12 cellular contexts compared by ENCODE assay signal in the genomic region with DNA sequence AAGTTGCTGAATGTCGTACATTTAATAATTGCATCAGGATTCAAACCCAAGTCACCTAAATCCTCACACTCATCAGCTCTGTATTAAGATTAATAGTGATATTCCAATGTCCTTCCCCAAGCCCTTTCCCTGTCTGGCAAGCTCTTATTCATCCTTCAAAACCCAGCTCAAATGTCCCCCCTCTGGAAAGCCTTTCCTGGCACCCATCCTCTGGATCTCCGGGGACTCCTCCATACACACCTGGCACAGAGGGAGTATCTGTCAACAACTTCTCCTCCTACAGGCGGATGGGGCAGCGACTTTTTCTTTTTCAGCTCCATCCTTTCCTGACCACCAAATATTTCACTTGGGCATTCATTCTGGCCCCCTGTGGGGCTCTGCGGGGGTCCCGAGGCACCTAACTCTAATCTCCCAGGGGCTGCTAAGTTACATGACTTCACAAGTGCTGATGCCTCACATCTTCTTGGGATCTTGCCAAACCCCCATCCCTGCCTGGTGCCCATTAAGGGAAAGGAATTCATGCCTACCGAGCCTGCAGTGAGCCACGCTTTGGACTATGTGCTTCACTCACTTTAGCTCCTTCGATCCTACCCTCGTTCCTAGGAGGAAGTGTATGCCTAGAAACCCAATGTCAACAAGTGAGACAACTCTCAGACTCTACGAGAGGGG. TPM values are rescaled to one million over a fixed set of nuclear protein-coding genes. Genes with fewer than 3 reads are reported as not detected.
A peak's percentile ranks its signal among the peaks of the same experiment; 100 is the strongest.
DNase-seq lines count a peak whose midpoint lies in the region; ATAC-seq, FAIRE-seq and TF ChIP-seq lines count a peak whose summit lies in the region.
"Had no signal": no experiment of that assay in that cellular context is flagged by ENCODE, and none has a peak within 500 bp of the region (broad histone marks: within the 10 kb centered on the region; RNA-seq: fewer than 3 reads in every experiment).

No MANE protein-coding gene starts in this region.

- H3K36me3 ChIP-seq in astrocyte (ENCODE audit: insufficient read depth, low read length) = no peaks in the 10 kb centered on the region
- H3K36me3 ChIP-seq in mucosa of descending colon (ENCODE audit: low read depth) = no peaks in the 10 kb centered on the region
- H3K36me3 ChIP-seq in Karpas-422 (ENCODE audit: insufficient read depth, low read length) = no peaks in the 10 kb centered on the region
- H3K36me3 ChIP-seq: right lobe of liver had no signal

- FAIRE-seq in astrocyte (lab: Jason Lieb, UNC) = no peak

- peak overlapping the region; percentile 45 for H3K27ac Mint-ChIP-seq in astrocyte (ENCODE audit: unreplicated experiment)
- H3K27ac Mint-ChIP-seq in stimulated activated memory B cell treated with anti-CD40 and anti-IgM and Interleukin-4, amounts not matched to agents 10 μg/mL and 1 μg/mL and 100 μg/mL, for 72 hours = no peak overlapping the region

- in situ Hi-C loops in ACHN (cut with HindIII; ENCODE audit: low pct_ligation_motif_present, low pct_unique_long_range_greater_than_20kb, low sequenced_read_pairs) = no loop called here

- H3K4me1 Mint-ChIP-seq in astrocyte (ENCODE audit: low read depth, unreplicated experiment) = peaks cover 11% of the 10 kb centered on the region
- peaks cover 14% of the 10 kb centered on the region for H3K4me1 Mint-ChIP-seq in stimulated activated memory B cell treated with anti-CD40 and anti-IgM and Interleukin-4, amounts not matched to agents 10 μg/mL and 1 μg/mL and 100 μg/mL, for 72 hours

- intact Hi-C loops in mucosa of descending colon (cut with DNase I, micrococcal nuclease) = no loop called here

- H3K4me3 ChIP-seq in astrocyte (ENCODE audit: insufficient read depth, low read depth, low read length) (no peak overlapping the region), mucosa of descending colon (no peak overlapping the region), Karpas-422 (ENCODE audit: low read length) (no peak overlapping the region)
- H3K4me3 ChIP-seq: body of pancreas, right lobe of liver had no signal

- no peak overlapping the region for H2AFZ ChIP-seq in astrocyte (ENCODE audit: low read depth, low read length)
- H2AFZ ChIP-seq in Karpas-422 (ENCODE audit: low read length) = no peak overlapping the region

- peak; percentile 98 for DNase-seq in ACHN
- peak; percentile 79 for DNase-seq in HT-29 (ENCODE audit: low spot score)
- peak; percentile 24 for DNase-seq in astrocyte (ENCODE audit: low read depth)
- no peak for DNase-seq in mucosa of descending colon
- no peak for DNase-seq in GOT3 (lab: John Stamatoyannopoulos, UW)
- no peak for DNase-seq in activated gamma-delta T cell (lab: John Stamatoyannopoulos, UW)
- no peak for DNase-seq in Karpas-422
- DNase-seq: body of pancreas, foreskin melanocyte, SW 1271 had no signal

- no peaks in the 10 kb centered on the region for H3K79me2 ChIP-seq in astrocyte (ENCODE audit: insufficient read depth, low read length)
- H3K79me2 ChIP-seq in Karpas-422 (ENCODE audit: low read length) = no peaks in the 10 kb centered on the region

- H4K20me1 ChIP-seq in astrocyte (ENCODE audit: insufficient read depth, low read length) (no peaks in the 10 kb centered on the region), Karpas-422 (ENCODE audit: insufficient read depth, low read depth, low read length) (no peaks in the 10 kb centered on the region)

- no peak overlapping the region for H3K4me3 Mint-ChIP-seq in astrocyte (ENCODE audit: unreplicated experiment)
- H3K4me3 Mint-ChIP-seq in stimulated activated memory B cell treated with anti-CD40 and anti-IgM and Interleukin-4, amounts not matched to agents 10 μg/mL and 1 μg/mL and 100 μg/mL, for 72 hours = no peak overlapping the region

- H3K27ac ChIP-seq in astrocyte (ENCODE audit: low read depth, low read length) (no peak overlapping the region), Karpas-422 (ENCODE audit: low read length) (no peak overlapping the region)
- H3K27ac ChIP-seq: body of pancreas, right lobe of liver had no signal

- no peak overlapping the region for H3K9ac ChIP-seq in astrocyte (ENCODE audit: low read length)
- H3K9ac ChIP-seq in Karpas-422 (ENCODE audit: low read length) = no peak overlapping the region

- peaks cover 3% of the 10 kb centered on the region for H3K36me3 Mint-ChIP-seq in astrocyte (ENCODE audit: low read depth, unreplicated experiment)
- H3K36me3 Mint-ChIP-seq in stimulated activated memory B cell treated with anti-CD40 and anti-IgM and Interleukin-4, amounts not matched to agents 10 μg/mL and 1 μg/mL and 100 μg/mL, for 72 hours = no peaks in the 10 kb centered on the region

- H3K9me3 ChIP-seq in astrocyte (ENCODE audit: insufficient read depth, low read depth, low read length) (no peaks in the 10 kb centered on the region), mucosa of descending colon (no peaks in the 10 kb centered on the region), Karpas-422 (ENCODE audit: low read length) (no peaks in the 10 kb centered on the region)
- H3K9me3 ChIP-seq: body of pancreas, right lobe of liver had no signal

- peaks cover 16% of the 10 kb centered on the region for H3K27me3 Mint-ChIP-seq in astrocyte (ENCODE audit: low read depth, unreplicated experiment)
- peaks cover 58% of the 10 kb centered on the region for H3K27me3 Mint-ChIP-seq in stimulated activated memory B cell treated with anti-CD40 and anti-IgM and Interleukin-4, amounts not matched to agents 10 μg/mL and 1 μg/mL and 100 μg/mL, for 72 hours

- peak; percentile 18 for ATAC-seq in mucosa of descending colon
- ATAC-seq in stimulated activated memory B cell treated with anti-CD40 and anti-IgM and Interleukin-4, amounts not matched to agents 10 μg/mL and 1 μg/mL and 100 μg/mL, for 72 hours = no peak
- ATAC-seq: body of pancreas, right lobe of liver had no signal

- H3K9me2 ChIP-seq in Karpas-422 (replicated peaks; ENCODE audit: insufficient read depth, low read length) = no peaks in the 10 kb centered on the region

- no peaks in the 10 kb centered on the region for H3K9me3 Mint-ChIP-seq in astrocyte (ENCODE audit: unreplicated experiment)
- H3K9me3 Mint-ChIP-seq in stimulated activated memory B cell treated with anti-CD40 and anti-IgM and Interleukin-4, amounts not matched to agents 10 μg/mL and 1 μg/mL and 100 μg/mL, for 72 hours = no peaks in the 10 kb centered on the region

- H3K4me1 ChIP-seq in astrocyte (ENCODE audit: insufficient read depth, low read length) (peaks cover 14% of the 10 kb centered on the region), mucosa of descending colon (ENCODE audit: low read depth) (peaks cover 20% of the 10 kb centered on the region), Karpas-422 (ENCODE audit: low read length) (no peaks in the 10 kb centered on the region)

- no peak for TF ChIP-seq CTCF in astrocyte (IDR thresholded peaks at IDR 0.05; ENCODE audit: insufficient read depth, low read depth, low read length)
- no peak for TF ChIP-seq CTCF in mucosa of descending colon (IDR thresholded peaks at IDR 0.05)

- H3K27me3 ChIP-seq in astrocyte (ENCODE audit: insufficient read depth, low read length) = no peaks in the 10 kb centered on the region
- no peaks in the 10 kb centered on the region for H3K27me3 ChIP-seq in Karpas-422 (ENCODE audit: low read length)
- H3K27me3 ChIP-seq: body of pancreas had no signal

- H3K4me2 ChIP-seq in astrocyte (ENCODE audit: low read length) = no peak overlapping the region
- no peak overlapping the region for H3K4me2 ChIP-seq in Karpas-422 (ENCODE audit: low read depth, low read length, poor library complexity, severe bottlenecking)

RNA-seq across cellular contexts. Expression of gene TINAGL1, which starts 15.2 kb away (rescaled TPM):
- total RNA-seq in HT-29 (2014; rRNA removed; shearing (Covaris generic)) = 596 and 628 TPM in 2 replicates
- total RNA-seq in astrocyte = 3.9 and 5.7 TPM in 2 replicates
- 100 to 1,000 TPM; 104 to 169 (median 148) TPM for total RNA-seq in mucosa of descending colon
- total RNA-seq in Karpas-422 (2014; rRNA removed; shearing (Covaris generic); ENCODE audit: low replicate concordance) = not detected in 2 replicates

RNA-seq across cellular contexts. Expression of gene HCRTR1, which starts 25.9 kb away (rescaled TPM):
- not detected in 2 replicates for total RNA-seq in HT-29 (2014; rRNA removed; shearing (Covaris generic))
- total RNA-seq in astrocyte (not detected in 2 replicates), mucosa of descending colon (not detected)
- not detected in 2 replicates for total RNA-seq in Karpas-422 (2014; rRNA removed; shearing (Covaris generic); ENCODE audit: low replicate concordance)
- total RNA-seq: body of pancreas, right lobe of liver had no signal

RNA-seq across cellular contexts. Expression of gene PEF1, which starts 53.1 kb away (rescaled TPM):
- total RNA-seq in HT-29 (2014; rRNA removed; shearing (Covaris generic)) = 114 and 119 TPM in 2 replicates
- total RNA-seq in astrocyte (56.3 and 57.9 TPM in 2 replicates), mucosa of descending colon (10 to 100 TPM; 47.5 to 54.5 (median 52.9) TPM)
- 53.0 and 56.2 TPM in 2 replicates for total RNA-seq in Karpas-422 (2014; rRNA removed; shearing (Covaris generic); ENCODE audit: low replicate concordance)

Comparison
In these comparisons a context has a peak if more than half of its experiments do, and no peak if none do; other contexts are left out.
1. DNase-seq: peak in ACHN (single experiment), HT-29 (single experiment) and astrocyte (single experiment); none in mucosa of descending colon (0 of 3), GOT3 (single experiment), activated gamma-delta T cell (single experiment) and Karpas-422 (single experiment).
2. RNA of gene TINAGL1, which starts 15.2 kb away (total RNA-seq): 596 to 628 TPM in HT-29 and 104 to 169 TPM in mucosa of descending colon; 3.9 to 5.7 TPM in astrocyte and not detected in Karpas-422; every median in the first group is over 10 times any median in the second.